21 cellular contexts compared by ENCODE assay signal in the genomic region with DNA sequence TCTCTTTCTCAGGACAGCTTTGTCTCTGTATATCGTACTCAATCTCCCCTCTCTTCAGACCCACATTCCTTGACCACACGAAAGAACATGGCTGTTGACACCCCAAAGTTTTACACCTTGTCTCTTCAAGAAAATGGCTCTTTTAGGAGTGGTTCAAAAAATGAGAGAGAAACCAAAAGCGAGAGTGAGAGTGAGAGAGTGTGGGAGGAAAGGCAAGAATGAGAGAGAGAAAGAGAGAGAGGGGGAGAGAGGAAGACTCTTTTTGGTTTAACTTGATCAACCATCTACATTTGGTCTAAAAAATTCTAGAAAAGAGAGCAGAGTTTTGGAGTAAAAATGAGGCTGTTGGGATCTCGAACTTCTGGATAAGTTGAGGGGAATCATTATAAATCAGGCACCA.
DNase-seq lines count a peak whose midpoint lies in the region; ATAC-seq, FAIRE-seq and TF ChIP-seq lines count a peak whose summit lies in the region.
"Had no signal": no experiment of that assay in that cellular context is flagged by ENCODE, and none has a peak within 500 bp of the region (broad histone marks: within the 10 kb centered on the region; RNA-seq: fewer than 3 reads in every experiment).

No MANE protein-coding gene starts in this region.

- no peak overlapping the region for H3K27ac ChIP-seq in right atrium auricular region
- H3K27ac ChIP-seq: 22Rv1, BLaER1, tibial nerve had no signal

- TF ChIP-seq POLR2A in GM12892 (IDR thresholded peaks at IDR 0.05; ENCODE audit: low read depth, low read length): no peak

- TF ChIP-seq CTCF in right atrium auricular region (IDR thresholded peaks at IDR 0.05): no peak

- DNase-seq in GM12892 (ENCODE audit: insufficient read length): no peak
- DNase-seq in right atrium auricular region (ENCODE audit: low spot score): no peak
- no peak for DNase-seq in activated gamma-delta T cell treated with Interleukin-2 at 50 U/mL for 16 hours
- DNase-seq: activated CD4-positive, alpha-beta T cell treated with anti-CD3 and anti-CD28 coated beads for 48 hours; activated gamma-delta T cell; anterior cingulate cortex; HCEC 1CT; KBM-7; NCI-H2029 treated with DMSO at 0.1 percent for 48 hours; NCI-H446 treated with DMSO at 0.1 percent for 48 hours; stimulated activated naive CD8-positive, alpha-beta T cell treated with anti-CD3 and anti-CD28 coated beads, Interleukin-15, Interleukin-2, amounts not matched to agents 100 U/mL and 50 U/mL, for 24 hours had no signal

- peak; percentile 48 for FAIRE-seq in GM12892 (lab: Jason Lieb, UNC)
- FAIRE-seq: D721Med had no signal

- H3K27me3 ChIP-seq in right atrium auricular region: no peaks in the 10 kb centered on the region
- H3K27me3 ChIP-seq: BLaER1, tibial nerve had no signal

- no peaks in the 10 kb centered on the region for H3K36me3 ChIP-seq in right atrium auricular region
- H3K36me3 ChIP-seq: tibial nerve had no signal

- no peaks in the 10 kb centered on the region for H3K9me3 ChIP-seq in right atrium auricular region
- H3K9me3 ChIP-seq: BLaER1, tibial nerve had no signal

- no peak overlapping the region for H3K4me3 ChIP-seq in right atrium auricular region
- H3K4me3 ChIP-seq: BLaER1, tibial nerve had no signal

- H3K4me1 ChIP-seq in right atrium auricular region: no peaks in the 10 kb centered on the region
- H3K4me1 ChIP-seq: tibial nerve had no signal

- peak; percentile 71 for ATAC-seq in GM19023 (IDR thresholded peaks at IDR 0.05; ENCODE audit: unreplicated experiment)
- peak; percentile 84 for ATAC-seq in GM21717 (IDR thresholded peaks at IDR 0.05; ENCODE audit: unreplicated experiment)
- peak; percentile 65 for ATAC-seq in HG03342 (IDR thresholded peaks at IDR 0.05; ENCODE audit: unreplicated experiment)
- no peak for ATAC-seq in SK-N-SH treated with all-trans-retinoic acid at 6 μM for 48 hours
- ATAC-seq in HG03039 (IDR thresholded peaks at IDR 0.05; ENCODE audit: unreplicated experiment): no peak
- ATAC-seq: sciatic nerve; stimulated activated naive CD8-positive, alpha-beta T cell treated with anti-CD3 and anti-CD28 coated beads, Interleukin-15, Interleukin-2, amounts not matched to agents 100 U/mL and 50 U/mL, for 24 hours had no signal

TF ChIP-seq in SK-N-SH treated with all-trans-retinoic acid at 6 μM for 48 hours, 23 proteins besides CTCF, POLR2A, EP300 and RAD21:
- TF ChIP-seq, protein P1, sequence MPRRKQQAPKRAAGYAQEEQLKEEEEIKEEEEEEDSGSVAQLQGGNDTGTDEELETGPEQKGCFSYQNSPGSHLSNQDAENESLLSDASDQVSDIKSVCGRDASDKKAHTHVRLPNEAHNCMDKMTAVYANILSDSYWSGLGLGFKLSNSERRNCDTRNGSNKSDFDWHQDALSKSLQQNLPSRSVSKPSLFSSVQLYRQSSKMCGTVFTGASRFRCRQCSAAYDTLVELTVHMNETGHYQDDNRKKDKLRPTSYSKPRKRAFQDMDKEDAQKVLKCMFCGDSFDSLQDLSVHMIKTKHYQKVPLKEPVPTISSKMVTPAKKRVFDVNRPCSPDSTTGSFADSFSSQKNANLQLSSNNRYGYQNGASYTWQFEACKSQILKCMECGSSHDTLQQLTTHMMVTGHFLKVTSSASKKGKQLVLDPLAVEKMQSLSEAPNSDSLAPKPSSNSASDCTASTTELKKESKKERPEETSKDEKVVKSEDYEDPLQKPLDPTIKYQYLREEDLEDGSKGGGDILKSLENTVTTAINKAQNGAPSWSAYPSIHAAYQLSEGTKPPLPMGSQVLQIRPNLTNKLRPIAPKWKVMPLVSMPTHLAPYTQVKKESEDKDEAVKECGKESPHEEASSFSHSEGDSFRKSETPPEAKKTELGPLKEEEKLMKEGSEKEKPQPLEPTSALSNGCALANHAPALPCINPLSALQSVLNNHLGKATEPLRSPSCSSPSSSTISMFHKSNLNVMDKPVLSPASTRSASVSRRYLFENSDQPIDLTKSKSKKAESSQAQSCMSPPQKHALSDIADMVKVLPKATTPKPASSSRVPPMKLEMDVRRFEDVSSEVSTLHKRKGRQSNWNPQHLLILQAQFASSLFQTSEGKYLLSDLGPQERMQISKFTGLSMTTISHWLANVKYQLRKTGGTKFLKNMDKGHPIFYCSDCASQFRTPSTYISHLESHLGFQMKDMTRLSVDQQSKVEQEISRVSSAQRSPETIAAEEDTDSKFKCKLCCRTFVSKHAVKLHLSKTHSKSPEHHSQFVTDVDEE (CRISPR knock-in tag; IDR thresholded peaks at IDR 0.05): no peak
- TF ChIP-seq CSDC2 (CRISPR knock-in tag; IDR thresholded peaks at IDR 0.05): no peak
- no peak for TF ChIP-seq ZNF565 (CRISPR knock-in tag; conservative IDR thresholded peaks at IDR 0.05; ENCODE audit: low read depth)
- TF ChIP-seq ZNF8 (CRISPR knock-in tag; IDR thresholded peaks at IDR 0.05): no peak
- no peak for TF ChIP-seq ARNTL (CRISPR knock-in tag; IDR thresholded peaks at IDR 0.05; ENCODE audit: borderline replicate concordance, low read depth)
- no peak for TF ChIP-seq ZNF70 (CRISPR knock-in tag; IDR thresholded peaks at IDR 0.05)
- TF ChIP-seq OSR1 (CRISPR knock-in tag; IDR thresholded peaks at IDR 0.05): no peak
- TF ChIP-seq, protein P2, sequence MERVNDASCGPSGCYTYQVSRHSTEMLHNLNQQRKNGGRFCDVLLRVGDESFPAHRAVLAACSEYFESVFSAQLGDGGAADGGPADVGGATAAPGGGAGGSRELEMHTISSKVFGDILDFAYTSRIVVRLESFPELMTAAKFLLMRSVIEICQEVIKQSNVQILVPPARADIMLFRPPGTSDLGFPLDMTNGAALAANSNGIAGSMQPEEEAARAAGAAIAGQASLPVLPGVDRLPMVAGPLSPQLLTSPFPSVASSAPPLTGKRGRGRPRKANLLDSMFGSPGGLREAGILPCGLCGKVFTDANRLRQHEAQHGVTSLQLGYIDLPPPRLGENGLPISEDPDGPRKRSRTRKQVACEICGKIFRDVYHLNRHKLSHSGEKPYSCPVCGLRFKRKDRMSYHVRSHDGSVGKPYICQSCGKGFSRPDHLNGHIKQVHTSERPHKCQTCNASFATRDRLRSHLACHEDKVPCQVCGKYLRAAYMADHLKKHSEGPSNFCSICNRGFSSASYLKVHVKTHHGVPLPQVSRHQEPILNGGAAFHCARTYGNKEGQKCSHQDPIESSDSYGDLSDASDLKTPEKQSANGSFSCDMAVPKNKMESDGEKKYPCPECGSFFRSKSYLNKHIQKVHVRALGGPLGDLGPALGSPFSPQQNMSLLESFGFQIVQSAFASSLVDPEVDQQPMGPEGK (CRISPR knock-in tag; IDR thresholded peaks at IDR 0.05; ENCODE audit: borderline replicate concordance): no peak
- no peak for TF ChIP-seq ZFP30 (CRISPR knock-in tag; IDR thresholded peaks at IDR 0.05)
TF ChIP-seq in SK-N-SH treated with all-trans-retinoic acid at 6 μM for 48 hours: peak in this region for 0.

Comparison
In these comparisons a context has a peak if more than half of its experiments do, and no peak if none do; other contexts are left out.
1. ATAC-seq: peak in GM19023 (single experiment), GM21717 (single experiment) and HG03342 (single experiment); none in SK-N-SH treated with all-trans-retinoic acid at 6 μM for 48 hours (single experiment) and HG03039 (single experiment).